Comparison of ENCODE assay signal across 28 cellular contexts in genomic region chr11:46090375-46090774, GRCh38.
"Had no signal": no experiment of that assay in that cellular context is flagged by ENCODE, and none has a peak within 500 bp of the region (broad histone marks: within the 10 kb centered on the region; RNA-seq: fewer than 3 reads in every experiment).

No MANE protein-coding gene starts in this region.

- H3K27me3 ChIP-seq: colonic mucosa, dorsolateral prefrontal cortex, esophagus muscularis mucosa, esophagus squamous epithelium, foreskin keratinocyte, gastrocnemius medialis, gastroesophageal sphincter, heart left ventricle, heart right ventricle, hepatocyte had no signal

- H3K27ac ChIP-seq: colonic mucosa, coronary artery, dorsolateral prefrontal cortex, epithelial cell of prostate, esophagus muscularis mucosa, esophagus squamous epithelium, foreskin keratinocyte, gastrocnemius medialis, gastroesophageal sphincter, heart left ventricle, heart right ventricle, hepatocyte had no signal

- ATAC-seq: effector memory CD8-positive, alpha-beta T cell; esophagus mucosa; foreskin keratinocyte; gastrocnemius medialis; gastroesophageal sphincter; heart left ventricle; heart right ventricle had no signal

- H2AFZ ChIP-seq: hepatocyte had no signal

- H3K4me2 ChIP-seq: hepatocyte had no signal

- H3K9me3 ChIP-seq: colonic mucosa, esophagus muscularis mucosa, esophagus squamous epithelium, gastrocnemius medialis, gastroesophageal sphincter, heart left ventricle, heart right ventricle had no signal

- H3K4me1 Mint-ChIP-seq: endodermal cell had no signal

- H3K36me3 ChIP-seq: colonic mucosa, gastrocnemius medialis had no signal

- H3K4me3 ChIP-seq: colonic mucosa, coronary artery, dorsolateral prefrontal cortex, esophagus muscularis mucosa, esophagus squamous epithelium, gastrocnemius medialis, gastroesophageal sphincter, heart left ventricle, heart right ventricle, hepatocyte had no signal

- H3K4me1 ChIP-seq: colonic mucosa, esophagus muscularis mucosa, foreskin keratinocyte, gastrocnemius medialis, gastroesophageal sphincter, heart left ventricle had no signal

- H3K27me3 Mint-ChIP-seq: dendritic cell treated with granulocyte-macrophage colony-stimulating factor and Interleukin-4, amounts not matched to agents 40 ng/mL and 50 ng/mL, for 4 days; effector memory CD8-positive, alpha-beta T cell had no signal

- FAIRE-seq: colon, endometrium, endothelial cell of umbilical vein, frontal cortex had no signal

- DNase-seq: colonic mucosa; cortex of kidney; dermis blood vessel endothelial cell; dorsolateral prefrontal cortex; effector CD8-positive, alpha-beta T cell; effector memory CD4-positive, alpha-beta T cell; effector memory CD8-positive, alpha-beta T cell; endodermal cell; erythroblast; esophagus squamous epithelium; foreskin keratinocyte; foreskin melanocyte; gastrocnemius medialis; glutamatergic neuron; head of caudate nucleus; heart left ventricle; heart right ventricle had no signal

- H3K27ac Mint-ChIP-seq: dendritic cell treated with granulocyte-macrophage colony-stimulating factor and Interleukin-4, amounts not matched to agents 40 ng/mL and 50 ng/mL, for 4 days; effector memory CD8-positive, alpha-beta T cell; endodermal cell had no signal

- H3K4me3 Mint-ChIP-seq: dendritic cell treated with granulocyte-macrophage colony-stimulating factor and Interleukin-4, amounts not matched to agents 40 ng/mL and 50 ng/mL, for 4 days; effector memory CD8-positive, alpha-beta T cell; endodermal cell had no signal
